ENCODE assay signal across 3 cellular contexts in genomic region chr2:44210362-44210761, GRCh38.
TF ChIP-seq lines count a peak whose summit lies in the region.

No MANE protein-coding gene starts in this region.

TF ChIP-seq in HEK293, 187 proteins besides CTCF, POLR2A, EP300 and RAD21:
- TF ChIP-seq, protein P1, sequence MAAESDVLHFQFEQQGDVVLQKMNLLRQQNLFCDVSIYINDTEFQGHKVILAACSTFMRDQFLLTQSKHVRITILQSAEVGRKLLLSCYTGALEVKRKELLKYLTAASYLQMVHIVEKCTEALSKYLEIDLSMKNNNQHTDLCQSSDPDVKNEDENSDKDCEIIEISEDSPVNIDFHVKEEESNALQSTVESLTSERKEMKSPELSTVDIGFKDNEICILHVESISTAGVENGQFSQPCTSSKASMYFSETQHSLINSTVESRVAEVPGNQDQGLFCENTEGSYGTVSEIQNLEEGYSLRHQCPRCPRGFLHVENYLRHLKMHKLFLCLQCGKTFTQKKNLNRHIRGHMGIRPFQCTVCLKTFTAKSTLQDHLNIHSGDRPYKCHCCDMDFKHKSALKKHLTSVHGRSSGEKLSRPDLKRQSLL (tag by site-specific recombination; IDR thresholded peaks at IDR 0.05) = no peak
- peak; percentile 97 for TF ChIP-seq ZNF791 (tag by site-specific recombination; IDR thresholded peaks at IDR 0.05)
- TF ChIP-seq ZNF549 (tag by site-specific recombination; IDR thresholded peaks at IDR 0.05) = no peak
- TF ChIP-seq ZBTB1 (tag by site-specific recombination; IDR thresholded peaks at IDR 0.05) = no peak
- no peak for TF ChIP-seq ZNF624 (tag by site-specific recombination; IDR thresholded peaks at IDR 0.05)
- TF ChIP-seq ZSCAN23 (tag by site-specific recombination; IDR thresholded peaks at IDR 0.05) = no peak
- TF ChIP-seq SETDB1 (IDR thresholded peaks at IDR 0.05; ENCODE audit: insufficient read length, low read length) = peak; percentile 41
- TF ChIP-seq REST (tag by site-specific recombination; IDR thresholded peaks at IDR 0.05) = no peak
- TF ChIP-seq ZNF350 (tag by site-specific recombination; IDR thresholded peaks at IDR 0.05) = no peak
- TF ChIP-seq ZNF266 (tag by site-specific recombination; IDR thresholded peaks at IDR 0.05; ENCODE audit: low read depth) = no peak
- TF ChIP-seq INSM2 (tag by site-specific recombination; IDR thresholded peaks at IDR 0.05) = no peak
- no peak for TF ChIP-seq ZXDB (tag by site-specific recombination; IDR thresholded peaks at IDR 0.05)
- no peak for TF ChIP-seq ZNF629 (tag by site-specific recombination; IDR thresholded peaks at IDR 0.05)

TF ChIP-seq in GM12878, 131 proteins besides CTCF, POLR2A, EP300 and RAD21:
- no peak for TF ChIP-seq ZSCAN29 (IDR thresholded peaks at IDR 0.05)
- no peak for TF ChIP-seq HDGF (IDR thresholded peaks at IDR 0.05)
- 0 out of 2 replicates have a peak, but pooled peaks have one; percentile 57 for TF ChIP-seq CBX5 (IDR thresholded peaks at IDR 0.05; ENCODE audit: low read depth)
- no peak for TF ChIP-seq JUNB (IDR thresholded peaks at IDR 0.05)

TF ChIP-seq in HepG2, 621 proteins besides CTCF, POLR2A, EP300 and RAD21:
- TF ChIP-seq KDM2A (CRISPR knock-in tag; IDR thresholded peaks at IDR 0.05; ENCODE audit: borderline replicate concordance, low read depth) = no peak
- TF ChIP-seq DBP (CRISPR knock-in tag; IDR thresholded peaks at IDR 0.05; ENCODE audit: not compliant biosample characterization) = no peak
- TF ChIP-seq ATF6 (CRISPR knock-in tag; conservative IDR thresholded peaks at IDR 0.05) = no peak
- TF ChIP-seq SNAPC4 (CRISPR knock-in tag; IDR thresholded peaks at IDR 0.05) = no peak
- no peak for TF ChIP-seq MBNL3 (CRISPR knock-in tag; conservative IDR thresholded peaks at IDR 0.05)
- TF ChIP-seq CREM (IDR thresholded peaks at IDR 0.05) = no peak
- TF ChIP-seq CREM (CRISPR knock-in tag; IDR thresholded peaks at IDR 0.05) = no peak
- no peak for TF ChIP-seq HOXA5 (CRISPR knock-in tag; IDR thresholded peaks at IDR 0.05)
- TF ChIP-seq RELA (CRISPR knock-in tag; IDR thresholded peaks at IDR 0.05) = no peak
- no peak for TF ChIP-seq ZNF749 (CRISPR knock-in tag; IDR thresholded peaks at IDR 0.05; ENCODE audit: borderline replicate concordance)
- no peak for TF ChIP-seq ZNF430 (CRISPR knock-in tag; IDR thresholded peaks at IDR 0.05)
- no peak for TF ChIP-seq PAWR (CRISPR knock-in tag; IDR thresholded peaks at IDR 0.05; ENCODE audit: borderline replicate concordance)
- TF ChIP-seq ZNF431 (CRISPR knock-in tag; IDR thresholded peaks at IDR 0.05; ENCODE audit: borderline replicate concordance, low read depth) = no peak
- no peak for TF ChIP-seq ELK4 (CRISPR knock-in tag; IDR thresholded peaks at IDR 0.05; ENCODE audit: borderline replicate concordance)
- TF ChIP-seq ZMYM2 (CRISPR knock-in tag; IDR thresholded peaks at IDR 0.05) = no peak
- TF ChIP-seq SMAD1 (CRISPR knock-in tag; IDR thresholded peaks at IDR 0.05; ENCODE audit: borderline replicate concordance, low read depth) = no peak
- TF ChIP-seq CENPT (CRISPR knock-in tag; IDR thresholded peaks at IDR 0.05; ENCODE audit: low read depth) = no peak
- TF ChIP-seq HNRNPUL1 (IDR thresholded peaks at IDR 0.05; ENCODE audit: low read depth, low read length) = no peak
- no peak for TF ChIP-seq TARDBP (CRISPR knock-in tag; IDR thresholded peaks at IDR 0.05)
